ENCODE assay signal across 1 cellular context in the genomic region with DNA sequence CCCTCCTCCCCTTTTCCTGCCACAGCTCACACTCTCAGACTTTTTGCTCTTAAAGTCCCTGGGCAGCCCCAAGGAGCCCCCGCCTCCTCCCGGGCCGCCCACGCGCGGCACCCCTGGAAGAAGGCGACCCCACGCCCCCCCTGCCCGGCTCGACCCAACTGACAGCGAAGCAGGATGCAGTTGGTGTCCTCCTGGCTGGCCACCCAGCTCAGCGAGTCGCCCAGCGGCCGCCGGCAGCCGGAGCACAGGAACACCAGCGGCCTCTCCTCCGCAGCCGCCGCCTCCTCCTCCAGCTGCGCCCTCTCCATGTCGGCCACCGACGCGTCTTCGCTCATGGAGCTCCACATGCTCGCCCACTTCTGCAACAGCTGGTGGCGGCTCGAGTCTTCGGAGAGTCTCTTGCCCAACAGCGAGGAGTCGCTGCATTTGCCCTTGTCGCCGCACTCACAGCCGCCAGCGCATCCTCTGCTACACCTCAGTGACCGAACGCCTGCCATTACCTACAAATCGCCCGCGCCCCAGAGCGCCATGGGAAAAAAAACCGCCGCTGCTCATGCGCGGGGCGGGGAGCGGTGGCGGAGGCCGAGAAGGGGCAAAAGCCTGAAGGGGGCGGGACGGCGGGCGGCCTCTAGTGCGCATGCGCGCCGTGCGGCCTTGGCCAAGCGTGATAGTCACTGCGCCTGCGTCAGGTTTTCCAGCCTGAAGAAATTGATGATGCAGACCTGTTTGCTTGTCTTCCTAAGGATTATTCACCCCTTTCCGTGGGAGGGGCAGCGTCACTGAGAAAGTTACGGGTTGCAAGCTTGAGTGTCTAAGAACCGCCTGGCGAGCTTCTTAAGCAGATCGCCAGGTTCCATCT.
TF ChIP-seq lines count a peak whose summit lies in the region.

A gene with protein sequence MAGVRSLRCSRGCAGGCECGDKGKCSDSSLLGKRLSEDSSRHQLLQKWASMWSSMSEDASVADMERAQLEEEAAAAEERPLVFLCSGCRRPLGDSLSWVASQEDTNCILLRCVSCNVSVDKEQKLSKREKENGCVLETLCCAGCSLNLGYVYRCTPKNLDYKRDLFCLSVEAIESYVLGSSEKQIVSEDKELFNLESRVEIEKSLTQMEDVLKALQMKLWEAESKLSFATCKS (minus strand): TSS at position 532 of the 859 bp plus-strand sequence. CDS start 35 bp downstream, at position 497.

TF ChIP-seq in K562, 482 proteins besides CTCF, POLR2A, EP300 and RAD21 (continued from another document and continues in another):
- TF ChIP-seq CAMTA2 (CRISPR knock-in tag; conservative IDR thresholded peaks at IDR 0.05) (no peak; the same call in 1 of the 2 replicates), NFE2 (IDR thresholded peaks at IDR 0.05; ENCODE audit: low read depth) (peak; percentile 5; the same call in 1 of the 2 replicates), KLF13 (tag; IDR thresholded peaks at IDR 0.05; ENCODE audit: borderline replicate concordance, low read depth) (peak; percentile 79), ETV1 (tag; conservative IDR thresholded peaks at IDR 0.05; ENCODE audit: low read depth) (no peak), MTA3 (IDR thresholded peaks at IDR 0.05; ENCODE audit: borderline replicate concordance) (peak; percentile 97), SMARCA4 (IDR thresholded peaks at IDR 0.05) (no peak), CREM (IDR thresholded peaks at IDR 0.05; ENCODE audit: low read depth) (peak; percentile 34; the same call in 1 of the 2 replicates), ZNF436 (CRISPR knock-in tag; IDR thresholded peaks at IDR 0.05) (no peak), ARID2 (IDR thresholded peaks at IDR 0.05) (no peak), ARID1B (IDR thresholded peaks at IDR 0.05) (peak; percentile 37; the same call in 1 of the 2 replicates), GATAD2A (IDR thresholded peaks at IDR 0.05) (no peak), ZNF699 (CRISPR knock-in tag; IDR thresholded peaks at IDR 0.05; ENCODE audit: insufficient replicate concordance) (no peak), XRCC5 (IDR thresholded peaks at IDR 0.05; ENCODE audit: low read depth, low read length) (no peak), ZKSCAN1 (IDR thresholded peaks at IDR 0.05; ENCODE audit: low read depth, low read length) (peak; percentile 72), HDAC6 (IDR thresholded peaks at IDR 0.05; ENCODE audit: low read depth, low read length) (0 out of 2 replicates have a peak, but pooled peaks have one; percentile 25)
- TF ChIP-seq, protein P1, sequence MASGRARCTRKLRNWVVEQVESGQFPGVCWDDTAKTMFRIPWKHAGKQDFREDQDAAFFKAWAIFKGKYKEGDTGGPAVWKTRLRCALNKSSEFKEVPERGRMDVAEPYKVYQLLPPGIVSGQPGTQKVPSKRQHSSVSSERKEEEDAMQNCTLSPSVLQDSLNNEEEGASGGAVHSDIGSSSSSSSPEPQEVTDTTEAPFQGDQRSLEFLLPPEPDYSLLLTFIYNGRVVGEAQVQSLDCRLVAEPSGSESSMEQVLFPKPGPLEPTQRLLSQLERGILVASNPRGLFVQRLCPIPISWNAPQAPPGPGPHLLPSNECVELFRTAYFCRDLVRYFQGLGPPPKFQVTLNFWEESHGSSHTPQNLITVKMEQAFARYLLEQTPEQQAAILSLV (tag; IDR thresholded peaks at IDR 0.05), result no peak
- TF ChIP-seq, protein P2, sequence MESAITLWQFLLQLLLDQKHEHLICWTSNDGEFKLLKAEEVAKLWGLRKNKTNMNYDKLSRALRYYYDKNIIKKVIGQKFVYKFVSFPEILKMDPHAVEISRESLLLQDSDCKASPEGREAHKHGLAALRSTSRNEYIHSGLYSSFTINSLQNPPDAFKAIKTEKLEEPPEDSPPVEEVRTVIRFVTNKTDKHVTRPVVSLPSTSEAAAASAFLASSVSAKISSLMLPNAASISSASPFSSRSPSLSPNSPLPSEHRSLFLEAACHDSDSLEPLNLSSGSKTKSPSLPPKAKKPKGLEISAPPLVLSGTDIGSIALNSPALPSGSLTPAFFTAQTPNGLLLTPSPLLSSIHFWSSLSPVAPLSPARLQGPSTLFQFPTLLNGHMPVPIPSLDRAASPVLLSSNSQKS (CRISPR knock-in tag; IDR thresholded peaks at IDR 0.05), result no peak; the same call in 1 of the 2 replicates
- TF ChIP-seq, protein P3, sequence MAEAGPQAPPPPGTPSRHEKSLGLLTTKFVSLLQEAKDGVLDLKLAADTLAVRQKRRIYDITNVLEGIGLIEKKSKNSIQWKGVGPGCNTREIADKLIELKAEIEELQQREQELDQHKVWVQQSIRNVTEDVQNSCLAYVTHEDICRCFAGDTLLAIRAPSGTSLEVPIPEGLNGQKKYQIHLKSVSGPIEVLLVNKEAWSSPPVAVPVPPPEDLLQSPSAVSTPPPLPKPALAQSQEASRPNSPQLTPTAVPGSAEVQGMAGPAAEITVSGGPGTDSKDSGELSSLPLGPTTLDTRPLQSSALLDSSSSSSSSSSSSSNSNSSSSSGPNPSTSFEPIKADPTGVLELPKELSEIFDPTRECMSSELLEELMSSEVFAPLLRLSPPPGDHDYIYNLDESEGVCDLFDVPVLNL (CRISPR knock-in tag; IDR thresholded peaks at IDR 0.05; ENCODE audit: low read depth), result peak; percentile 93
- TF ChIP-seq, protein P4, sequence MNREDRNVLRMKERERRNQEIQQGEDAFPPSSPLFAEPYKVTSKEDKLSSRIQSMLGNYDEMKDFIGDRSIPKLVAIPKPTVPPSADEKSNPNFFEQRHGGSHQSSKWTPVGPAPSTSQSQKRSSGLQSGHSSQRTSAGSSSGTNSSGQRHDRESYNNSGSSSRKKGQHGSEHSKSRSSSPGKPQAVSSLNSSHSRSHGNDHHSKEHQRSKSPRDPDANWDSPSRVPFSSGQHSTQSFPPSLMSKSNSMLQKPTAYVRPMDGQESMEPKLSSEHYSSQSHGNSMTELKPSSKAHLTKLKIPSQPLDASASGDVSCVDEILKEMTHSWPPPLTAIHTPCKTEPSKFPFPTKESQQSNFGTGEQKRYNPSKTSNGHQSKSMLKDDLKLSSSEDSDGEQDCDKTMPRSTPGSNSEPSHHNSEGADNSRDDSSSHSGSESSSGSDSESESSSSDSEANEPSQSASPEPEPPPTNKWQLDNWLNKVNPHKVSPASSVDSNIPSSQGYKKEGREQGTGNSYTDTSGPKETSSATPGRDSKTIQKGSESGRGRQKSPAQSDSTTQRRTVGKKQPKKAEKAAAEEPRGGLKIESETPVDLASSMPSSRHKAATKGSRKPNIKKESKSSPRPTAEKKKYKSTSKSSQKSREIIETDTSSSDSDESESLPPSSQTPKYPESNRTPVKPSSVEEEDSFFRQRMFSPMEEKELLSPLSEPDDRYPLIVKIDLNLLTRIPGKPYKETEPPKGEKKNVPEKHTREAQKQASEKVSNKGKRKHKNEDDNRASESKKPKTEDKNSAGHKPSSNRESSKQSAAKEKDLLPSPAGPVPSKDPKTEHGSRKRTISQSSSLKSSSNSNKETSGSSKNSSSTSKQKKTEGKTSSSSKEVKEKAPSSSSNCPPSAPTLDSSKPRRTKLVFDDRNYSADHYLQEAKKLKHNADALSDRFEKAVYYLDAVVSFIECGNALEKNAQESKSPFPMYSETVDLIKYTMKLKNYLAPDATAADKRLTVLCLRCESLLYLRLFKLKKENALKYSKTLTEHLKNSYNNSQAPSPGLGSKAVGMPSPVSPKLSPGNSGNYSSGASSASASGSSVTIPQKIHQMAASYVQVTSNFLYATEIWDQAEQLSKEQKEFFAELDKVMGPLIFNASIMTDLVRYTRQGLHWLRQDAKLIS (CRISPR knock-in tag; IDR thresholded peaks at IDR 0.05), result no peak
- TF ChIP-seq, protein P5, sequence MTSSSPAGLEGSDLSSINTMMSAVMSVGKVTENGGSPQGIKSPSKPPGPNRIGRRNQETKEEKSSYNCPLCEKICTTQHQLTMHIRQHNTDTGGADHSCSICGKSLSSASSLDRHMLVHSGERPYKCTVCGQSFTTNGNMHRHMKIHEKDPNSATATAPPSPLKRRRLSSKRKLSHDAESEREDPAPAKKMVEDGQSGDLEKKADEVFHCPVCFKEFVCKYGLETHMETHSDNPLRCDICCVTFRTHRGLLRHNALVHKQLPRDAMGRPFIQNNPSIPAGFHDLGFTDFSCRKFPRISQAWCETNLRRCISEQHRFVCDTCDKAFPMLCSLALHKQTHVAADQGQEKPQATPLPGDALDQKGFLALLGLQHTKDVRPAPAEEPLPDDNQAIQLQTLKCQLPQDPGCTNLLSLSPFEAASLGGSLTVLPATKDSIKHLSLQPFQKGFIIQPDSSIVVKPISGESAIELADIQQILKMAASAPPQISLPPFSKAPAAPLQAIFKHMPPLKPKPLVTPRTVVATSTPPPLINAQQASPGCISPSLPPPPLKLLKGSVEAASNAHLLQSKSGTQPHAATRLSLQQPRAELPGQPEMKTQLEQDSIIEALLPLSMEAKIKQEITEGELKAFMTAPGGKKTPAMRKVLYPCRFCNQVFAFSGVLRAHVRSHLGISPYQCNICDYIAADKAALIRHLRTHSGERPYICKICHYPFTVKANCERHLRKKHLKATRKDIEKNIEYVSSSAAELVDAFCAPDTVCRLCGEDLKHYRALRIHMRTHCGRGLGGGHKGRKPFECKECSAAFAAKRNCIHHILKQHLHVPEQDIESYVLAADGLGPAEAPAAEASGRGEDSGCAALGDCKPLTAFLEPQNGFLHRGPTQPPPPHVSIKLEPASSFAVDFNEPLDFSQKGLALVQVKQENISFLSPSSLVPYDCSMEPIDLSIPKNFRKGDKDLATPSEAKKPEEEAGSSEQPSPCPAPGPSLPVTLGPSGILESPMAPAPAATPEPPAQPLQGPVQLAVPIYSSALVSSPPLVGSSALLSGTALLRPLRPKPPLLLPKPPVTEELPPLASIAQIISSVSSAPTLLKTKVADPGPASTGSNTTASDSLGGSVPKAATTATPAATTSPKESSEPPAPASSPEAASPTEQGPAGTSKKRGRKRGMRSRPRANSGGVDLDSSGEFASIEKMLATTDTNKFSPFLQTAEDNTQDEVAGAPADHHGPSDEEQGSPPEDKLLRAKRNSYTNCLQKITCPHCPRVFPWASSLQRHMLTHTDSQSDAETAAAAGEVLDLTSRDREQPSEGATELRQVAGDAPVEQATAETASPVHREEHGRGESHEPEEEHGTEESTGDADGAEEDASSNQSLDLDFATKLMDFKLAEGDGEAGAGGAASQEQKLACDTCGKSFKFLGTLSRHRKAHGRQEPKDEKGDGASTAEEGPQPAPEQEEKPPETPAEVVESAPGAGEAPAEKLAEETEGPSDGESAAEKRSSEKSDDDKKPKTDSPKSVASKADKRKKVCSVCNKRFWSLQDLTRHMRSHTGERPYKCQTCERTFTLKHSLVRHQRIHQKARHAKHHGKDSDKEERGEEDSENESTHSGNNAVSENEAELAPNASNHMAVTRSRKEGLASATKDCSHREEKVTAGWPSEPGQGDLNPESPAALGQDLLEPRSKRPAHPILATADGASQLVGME (CRISPR knock-in tag; IDR thresholded peaks at IDR 0.05), result no peak
- TF ChIP-seq, protein P6, sequence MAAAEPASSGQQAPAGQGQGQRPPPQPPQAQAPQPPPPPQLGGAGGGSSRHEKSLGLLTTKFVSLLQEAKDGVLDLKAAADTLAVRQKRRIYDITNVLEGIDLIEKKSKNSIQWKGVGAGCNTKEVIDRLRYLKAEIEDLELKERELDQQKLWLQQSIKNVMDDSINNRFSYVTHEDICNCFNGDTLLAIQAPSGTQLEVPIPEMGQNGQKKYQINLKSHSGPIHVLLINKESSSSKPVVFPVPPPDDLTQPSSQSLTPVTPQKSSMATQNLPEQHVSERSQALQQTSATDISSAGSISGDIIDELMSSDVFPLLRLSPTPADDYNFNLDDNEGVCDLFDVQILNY (CRISPR knock-in tag; IDR thresholded peaks at IDR 0.05), result no peak
- TF ChIP-seq, protein P7, sequence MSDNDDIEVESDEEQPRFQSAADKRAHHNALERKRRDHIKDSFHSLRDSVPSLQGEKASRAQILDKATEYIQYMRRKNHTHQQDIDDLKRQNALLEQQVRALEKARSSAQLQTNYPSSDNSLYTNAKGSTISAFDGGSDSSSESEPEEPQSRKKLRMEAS (CRISPR knock-in tag; IDR thresholded peaks at IDR 0.05), result peak; percentile 88
- TF ChIP-seq, protein P8, sequence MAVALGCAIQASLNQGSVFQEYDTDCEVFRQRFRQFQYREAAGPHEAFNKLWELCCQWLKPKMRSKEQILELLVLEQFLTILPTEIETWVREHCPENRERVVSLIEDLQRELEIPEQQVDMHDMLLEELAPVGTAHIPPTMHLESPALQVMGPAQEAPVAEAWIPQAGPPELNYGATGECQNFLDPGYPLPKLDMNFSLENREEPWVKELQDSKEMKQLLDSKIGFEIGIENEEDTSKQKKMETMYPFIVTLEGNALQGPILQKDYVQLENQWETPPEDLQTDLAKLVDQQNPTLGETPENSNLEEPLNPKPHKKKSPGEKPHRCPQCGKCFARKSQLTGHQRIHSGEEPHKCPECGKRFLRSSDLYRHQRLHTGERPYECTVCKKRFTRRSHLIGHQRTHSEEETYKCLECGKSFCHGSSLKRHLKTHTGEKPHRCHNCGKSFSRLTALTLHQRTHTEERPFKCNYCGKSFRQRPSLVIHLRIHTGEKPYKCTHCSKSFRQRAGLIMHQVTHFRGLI (CRISPR knock-in tag; IDR thresholded peaks at IDR 0.05), result no peak
- TF ChIP-seq, protein P9, sequence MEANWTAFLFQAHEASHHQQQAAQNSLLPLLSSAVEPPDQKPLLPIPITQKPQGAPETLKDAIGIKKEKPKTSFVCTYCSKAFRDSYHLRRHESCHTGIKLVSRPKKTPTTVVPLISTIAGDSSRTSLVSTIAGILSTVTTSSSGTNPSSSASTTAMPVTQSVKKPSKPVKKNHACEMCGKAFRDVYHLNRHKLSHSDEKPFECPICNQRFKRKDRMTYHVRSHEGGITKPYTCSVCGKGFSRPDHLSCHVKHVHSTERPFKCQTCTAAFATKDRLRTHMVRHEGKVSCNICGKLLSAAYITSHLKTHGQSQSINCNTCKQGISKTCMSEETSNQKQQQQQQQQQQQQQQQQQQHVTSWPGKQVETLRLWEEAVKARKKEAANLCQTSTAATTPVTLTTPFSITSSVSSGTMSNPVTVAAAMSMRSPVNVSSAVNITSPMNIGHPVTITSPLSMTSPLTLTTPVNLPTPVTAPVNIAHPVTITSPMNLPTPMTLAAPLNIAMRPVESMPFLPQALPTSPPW (CRISPR knock-in tag; IDR thresholded peaks at IDR 0.05), result peak; percentile 81
- TF ChIP-seq, protein P10, sequence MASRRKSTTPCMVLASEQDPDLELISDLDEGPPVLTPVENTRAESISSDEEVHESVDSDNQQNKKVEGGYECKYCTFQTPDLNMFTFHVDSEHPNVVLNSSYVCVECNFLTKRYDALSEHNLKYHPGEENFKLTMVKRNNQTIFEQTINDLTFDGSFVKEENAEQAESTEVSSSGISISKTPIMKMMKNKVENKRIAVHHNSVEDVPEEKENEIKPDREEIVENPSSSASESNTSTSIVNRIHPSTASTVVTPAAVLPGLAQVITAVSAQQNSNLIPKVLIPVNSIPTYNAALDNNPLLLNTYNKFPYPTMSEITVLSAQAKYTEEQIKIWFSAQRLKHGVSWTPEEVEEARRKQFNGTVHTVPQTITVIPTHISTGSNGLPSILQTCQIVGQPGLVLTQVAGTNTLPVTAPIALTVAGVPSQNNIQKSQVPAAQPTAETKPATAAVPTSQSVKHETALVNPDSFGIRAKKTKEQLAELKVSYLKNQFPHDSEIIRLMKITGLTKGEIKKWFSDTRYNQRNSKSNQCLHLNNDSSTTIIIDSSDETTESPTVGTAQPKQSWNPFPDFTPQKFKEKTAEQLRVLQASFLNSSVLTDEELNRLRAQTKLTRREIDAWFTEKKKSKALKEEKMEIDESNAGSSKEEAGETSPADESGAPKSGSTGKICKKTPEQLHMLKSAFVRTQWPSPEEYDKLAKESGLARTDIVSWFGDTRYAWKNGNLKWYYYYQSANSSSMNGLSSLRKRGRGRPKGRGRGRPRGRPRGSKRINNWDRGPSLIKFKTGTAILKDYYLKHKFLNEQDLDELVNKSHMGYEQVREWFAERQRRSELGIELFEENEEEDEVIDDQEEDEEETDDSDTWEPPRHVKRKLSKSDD (conservative IDR thresholded peaks at IDR 0.05; ENCODE audit: low read length), result no peak
